In genomic region chr5:134851307-134851923, GRCh38 we compare ENCODE assay signal across 9 cellular contexts. TPM values are rescaled to one million over a fixed set of nuclear protein-coding genes. Genes with fewer than 3 reads are reported as not detected.
DNase-seq lines count a peak whose midpoint lies in the region; ATAC-seq and TF ChIP-seq lines count a peak whose summit lies in the region.
"Had no signal": no experiment of that assay in that cellular context is flagged by ENCODE, and none has a peak within 500 bp of the region (broad histone marks: within the 10 kb centered on the region; RNA-seq: fewer than 3 reads in every experiment).

No MANE protein-coding gene starts in this region.

- H3K9me3 ChIP-seq in SJSA1 (replicated peaks) (no peaks in the 10 kb centered on the region), colonic mucosa (no peaks in the 10 kb centered on the region)
- H3K9me3 ChIP-seq in effector memory CD4-positive, alpha-beta T cell (ENCODE audit: control insufficient read depth, low read length) = no peaks in the 10 kb centered on the region

- TF ChIP-seq CTCF in AG09309 (IDR thresholded peaks at IDR 0.05; ENCODE audit: control insufficient read depth, insufficient read depth, low read depth, low read length, missing control alignments) (peak; percentile 72), GM12875 (IDR thresholded peaks at IDR 0.05; ENCODE audit: borderline replicate concordance, insufficient read depth, low read depth, low read length) (peak; percentile 52), colonic mucosa (IDR thresholded peaks at IDR 0.05) (no peak)

- intact Hi-C loops in colonic mucosa (cut with DNase I) = no loop called here

- H3K4me1 ChIP-seq in SJSA1 (replicated peaks) (peaks cover 30% of the 10 kb centered on the region), colonic mucosa (peaks cover 7% of the 10 kb centered on the region)
- peaks cover 12% of the 10 kb centered on the region for H3K4me1 ChIP-seq in effector memory CD4-positive, alpha-beta T cell (ENCODE audit: control insufficient read depth, insufficient read depth, low read length, poor library complexity, severe bottlenecking)

- no peak overlapping the region for H3K4me3 ChIP-seq in AG09309 (ENCODE audit: control insufficient read depth, low read depth, low read length)
- H3K4me3 ChIP-seq in GM12875 (ENCODE audit: low read depth, low read length) = no peak overlapping the region
- H3K4me3 ChIP-seq in SJSA1 = no peak overlapping the region
- H3K4me3 ChIP-seq in effector memory CD4-positive, alpha-beta T cell (ENCODE audit: insufficient read depth, low read depth, low read length, poor library complexity, severe bottlenecking) = no peak overlapping the region
- no peak overlapping the region for H3K4me3 ChIP-seq in colonic mucosa

- H3K9ac ChIP-seq in colonic mucosa (ENCODE audit: low read depth in 2 of 2, low read length in 2 of 2) = no peak overlapping the region

- ATAC-seq in activated CD4-positive, CD25-positive, alpha-beta regulatory T cell treated with anti-CD3 and anti-CD28 coated beads, Interleukin-2, amount 50 U/mL, for 24 hours = no peak
- ATAC-seq in GM21447 (IDR thresholded peaks at IDR 0.05; ENCODE audit: unreplicated experiment) = no peak

- H3K27ac ChIP-seq in SJSA1 = no peak overlapping the region
- no peak overlapping the region for H3K27ac ChIP-seq in effector memory CD4-positive, alpha-beta T cell (ENCODE audit: insufficient read depth, low read length, poor library complexity, severe bottlenecking)
- no peak overlapping the region for H3K27ac ChIP-seq in colonic mucosa

- no peaks in the 10 kb centered on the region for H3K27me3 ChIP-seq in SJSA1 (replicated peaks)
- no peaks in the 10 kb centered on the region for H3K27me3 ChIP-seq in effector memory CD4-positive, alpha-beta T cell (replicated peaks; ENCODE audit: control insufficient read depth, insufficient read depth, low read length, poor library complexity, severe bottlenecking)
- no peaks in the 10 kb centered on the region for H3K27me3 ChIP-seq in colonic mucosa

- peaks cover 78% of the 10 kb centered on the region for H3K36me3 ChIP-seq in SJSA1
- H3K36me3 ChIP-seq in effector memory CD4-positive, alpha-beta T cell (ENCODE audit: control insufficient read depth, insufficient read depth, low read length) = peaks cover 24% of the 10 kb centered on the region
- H3K36me3 ChIP-seq in colonic mucosa = no peaks in the 10 kb centered on the region

- DNase-seq in AG09309 (ENCODE audit: low read depth) (no peak), SJSA1 (ENCODE audit: low read depth in 1 of 2, low spot score in 2 of 2) (peak; percentile 56 to 71), foreskin melanocyte (peak; percentile 72), colonic mucosa (no peak)
- no peak for DNase-seq in effector memory CD4-positive, alpha-beta T cell
- DNase-seq: stimulated activated CD4-positive, alpha-beta T cell treated with anti-CD3 and anti-CD28 coated beads, Interleukin-4, amount 100 ng/mL, for 1 hour had no signal

RNA-seq across cellular contexts. Expression of gene C5orf24, which starts 5.6 kb away (rescaled TPM):
- 53.2 and 93.3 TPM in 2 replicates for total RNA-seq in SJSA1 (2014; rRNA removed; shearing (Covaris generic))
- total RNA-seq in colonic mucosa = 10 to 100 TPM; 24.2 to 31.0 TPM

RNA-seq across cellular contexts. Expression of gene TXNDC15, which starts 22.8 kb away (rescaled TPM):
- 108 and 253 TPM in 2 replicates for total RNA-seq in SJSA1 (2014; rRNA removed; shearing (Covaris generic))
- total RNA-seq in colonic mucosa = 10 to 100 TPM; 30.7 to 31.8 TPM

RNA-seq across cellular contexts. Expression of gene PCBD2, which starts 53.5 kb away (rescaled TPM):
- 6.1 and 11.4 TPM in 2 replicates for total RNA-seq in SJSA1 (2014; rRNA removed; shearing (Covaris generic))
- 10 to 100 TPM; 10.3 to 13.9 TPM for total RNA-seq in colonic mucosa

Comparison
In these comparisons a context has a peak if more than half of its experiments do, and no peak if none do; other contexts are left out.
1. DNase-seq: peak in SJSA1 (2 of 2) and foreskin melanocyte (single experiment); none in AG09309 (single experiment), effector memory CD4-positive, alpha-beta T cell (0 of 3) and colonic mucosa (single experiment).